Comparison of ENCODE assay signal across 2 cellular contexts in genomic region chr17:47291242-47291873, GRCh38.
TF ChIP-seq lines count a peak whose summit lies in the region.

No MANE protein-coding gene starts in this region.

TF ChIP-seq in K562, 482 proteins besides CTCF, POLR2A, EP300 and RAD21 (continued from another document):
- TF ChIP-seq CREB3 (tag; conservative IDR thresholded peaks at IDR 0.05; ENCODE audit: low read depth), result no peak
- TF ChIP-seq MBD2 (IDR thresholded peaks at IDR 0.05; ENCODE audit: borderline replicate concordance, low read depth), result peak; percentile 39; the same call in 1 of the 2 replicates
- TF ChIP-seq MNT (conservative IDR thresholded peaks at IDR 0.05), result peak; percentile 42 to 60; a peak in 3 of 4 replicates
- peak; percentile 13; the same call in 1 of the 2 replicates for TF ChIP-seq ZBTB40 (IDR thresholded peaks at IDR 0.05)
- TF ChIP-seq ZBTB40 (CRISPR knock-in tag; IDR thresholded peaks at IDR 0.05), result no peak
- TF ChIP-seq MTA2 (IDR thresholded peaks at IDR 0.05; ENCODE audit: low read depth), result peak; percentile 79
TF ChIP-seq in K562: peak in this region for 62.

TF ChIP-seq in HepG2, 621 proteins besides CTCF, POLR2A, EP300 and RAD21 (continued from another document and continues in another):
- TF ChIP-seq ATF6 (CRISPR knock-in tag; conservative IDR thresholded peaks at IDR 0.05), result no peak
- 0 out of 2 replicates have a peak, but pooled peaks have one; percentile 30 for TF ChIP-seq ZFP90 (CRISPR knock-in tag; IDR thresholded peaks at IDR 0.05; ENCODE audit: borderline replicate concordance)
- peak; percentile 90 for TF ChIP-seq HHEX (CRISPR knock-in tag; IDR thresholded peaks at IDR 0.05)
- TF ChIP-seq FOXJ3 (CRISPR knock-in tag; IDR thresholded peaks at IDR 0.05; ENCODE audit: borderline replicate concordance), result peak; percentile 67; the same call in 1 of the 2 replicates
- TF ChIP-seq PLSCR1 (CRISPR knock-in tag; IDR thresholded peaks at IDR 0.05; ENCODE audit: borderline replicate concordance), result no peak
- TF ChIP-seq ZBTB49 (CRISPR knock-in tag; IDR thresholded peaks at IDR 0.05; ENCODE audit: borderline replicate concordance), result no peak
- no peak for TF ChIP-seq ZBTB37 (CRISPR knock-in tag; IDR thresholded peaks at IDR 0.05)
- TF ChIP-seq GATA4 (IDR thresholded peaks at IDR 0.05; ENCODE audit: borderline replicate concordance, low read depth), result no peak
- no peak for TF ChIP-seq ZFP36L1 (CRISPR knock-in tag; IDR thresholded peaks at IDR 0.05)
- no peak for TF ChIP-seq IRF2 (CRISPR knock-in tag; IDR thresholded peaks at IDR 0.05)
- peak; percentile 89; the same call in 1 of the 2 replicates for TF ChIP-seq ZNF609 (CRISPR knock-in tag; IDR thresholded peaks at IDR 0.05; ENCODE audit: borderline replicate concordance)
- no peak for TF ChIP-seq RCOR2 (CRISPR knock-in tag; IDR thresholded peaks at IDR 0.05)
- no peak for TF ChIP-seq MEF2D (CRISPR knock-in tag; IDR thresholded peaks at IDR 0.05)
- TF ChIP-seq ZNF414 (CRISPR knock-in tag; IDR thresholded peaks at IDR 0.05), result peak; percentile 32; the same call in 1 of the 2 replicates
- no peak for TF ChIP-seq ZMAT3 (CRISPR knock-in tag; conservative IDR thresholded peaks at IDR 0.05)
- TF ChIP-seq NBN (conservative IDR thresholded peaks at IDR 0.05), result no peak
- TF ChIP-seq ZNF180 (CRISPR knock-in tag; IDR thresholded peaks at IDR 0.05; ENCODE audit: borderline replicate concordance, low read depth), result no peak
- TF ChIP-seq ZNF740 (CRISPR knock-in tag; IDR thresholded peaks at IDR 0.05), result no peak
- TF ChIP-seq NR2C2 (CRISPR knock-in tag; IDR thresholded peaks at IDR 0.05; ENCODE audit: borderline replicate concordance), result no peak
- TF ChIP-seq MXD4 (CRISPR knock-in tag; IDR thresholded peaks at IDR 0.05), result no peak
- no peak for TF ChIP-seq RBM39 (IDR thresholded peaks at IDR 0.05; ENCODE audit: low read depth, low read length, poor library complexity, severe bottlenecking)
- TF ChIP-seq ZC3H4 (CRISPR knock-in tag; IDR thresholded peaks at IDR 0.05; ENCODE audit: borderline replicate concordance), result no peak
- no peak for TF ChIP-seq ZBTB26 (CRISPR knock-in tag; IDR thresholded peaks at IDR 0.05; ENCODE audit: borderline replicate concordance)
- TF ChIP-seq ZNF816 (CRISPR knock-in tag; IDR thresholded peaks at IDR 0.05; ENCODE audit: borderline replicate concordance), result no peak
- TF ChIP-seq ZIK1 (CRISPR knock-in tag; IDR thresholded peaks at IDR 0.05; ENCODE audit: borderline replicate concordance, low read depth), result no peak
- no peak for TF ChIP-seq GABPB1 (CRISPR knock-in tag; IDR thresholded peaks at IDR 0.05)
- no peak for TF ChIP-seq RAD51 (IDR thresholded peaks at IDR 0.05; ENCODE audit: borderline replicate concordance)
- no peak for TF ChIP-seq ZFP36 (IDR thresholded peaks at IDR 0.05; ENCODE audit: borderline replicate concordance, low read depth, low read length, partially characterized antibody)
- peak; percentile 35; the same call in 1 of the 2 replicates for TF ChIP-seq TGIF2 (CRISPR knock-in tag; IDR thresholded peaks at IDR 0.05)
- TF ChIP-seq ZNF546 (CRISPR knock-in tag; conservative IDR thresholded peaks at IDR 0.05), result no peak
- TF ChIP-seq ZNF629 (CRISPR knock-in tag; conservative IDR thresholded peaks at IDR 0.05), result no peak
- no peak for TF ChIP-seq ZNF775 (CRISPR knock-in tag; IDR thresholded peaks at IDR 0.05; ENCODE audit: borderline replicate concordance)
- TF ChIP-seq ZNF607 (CRISPR knock-in tag; IDR thresholded peaks at IDR 0.05; ENCODE audit: borderline replicate concordance), result no peak
- TF ChIP-seq KLF6 (CRISPR knock-in tag; IDR thresholded peaks at IDR 0.05), result no peak
- TF ChIP-seq ZNF280D (CRISPR knock-in tag; IDR thresholded peaks at IDR 0.05), result no peak
- TF ChIP-seq SKIL (CRISPR knock-in tag; IDR thresholded peaks at IDR 0.05; ENCODE audit: borderline replicate concordance), result peak; percentile 60; the same call in 1 of the 2 replicates
- TF ChIP-seq GATAD2A (CRISPR knock-in tag; IDR thresholded peaks at IDR 0.05), result peak; percentile 87
- TF ChIP-seq U2AF1 (optimal IDR thresholded peaks at IDR 0.05; ENCODE audit: low read depth, low read length), result no peak
